16 cellular contexts compared by ENCODE assay signal in the genomic region with DNA sequence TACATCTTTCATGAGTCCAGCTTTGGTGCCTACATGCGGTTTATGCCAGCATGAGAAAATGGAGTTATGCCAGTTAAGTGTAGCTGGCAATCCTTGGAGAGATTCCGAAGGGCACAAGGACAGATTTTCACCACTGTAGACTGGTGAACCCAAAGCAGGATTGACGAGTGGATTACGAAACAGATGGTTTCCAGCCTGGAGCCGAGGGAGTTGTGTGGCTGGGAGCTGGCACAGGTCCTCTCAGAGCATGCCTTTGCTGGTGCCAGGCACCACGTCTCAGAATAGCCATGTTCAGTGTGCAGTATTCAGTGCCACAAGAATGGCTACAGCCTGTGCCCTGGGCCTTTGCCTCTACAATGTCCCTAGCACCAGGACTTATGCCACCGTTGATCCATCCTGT. TPM values are rescaled to one million over a fixed set of nuclear protein-coding genes. Genes with fewer than 3 reads are reported as not detected.
A peak's percentile ranks its signal among the peaks of the same experiment; 100 is the strongest.
DNase-seq lines count a peak whose midpoint lies in the region; ATAC-seq, FAIRE-seq and TF ChIP-seq lines count a peak whose summit lies in the region.
"Had no signal": no experiment of that assay in that cellular context is flagged by ENCODE, and none has a peak within 500 bp of the region (broad histone marks: within the 10 kb centered on the region; RNA-seq: fewer than 3 reads in every experiment).

No MANE protein-coding gene starts in this region.

- ATAC-seq in Right ventricle myocardium superior (ENCODE audit: poor library complexity) (peak; percentile 59), HG02678 (IDR thresholded peaks at IDR 0.05; ENCODE audit: unreplicated experiment) (no peak)

- H3K9me3 ChIP-seq in GM23248 (ENCODE audit: low read depth) (no peaks in the 10 kb centered on the region), prostate gland (no peaks in the 10 kb centered on the region)
- H3K9me3 ChIP-seq: spleen had no signal

- WGBS in GM23248 (ENCODE audit: low coverage in 1 of 2, low lambda C conversion rate in 2 of 2, missing lambda C conversion rate in 2 of 2), 2 experiments: 39 to 41% methylated on average over 7 of the region's 7 CpGs
- 52% methylated on average over 7 of the region's 7 CpGs for WGBS in prostate gland

- H3K79me2 ChIP-seq in GM23248 (ENCODE audit: insufficient read depth): no peaks in the 10 kb centered on the region

- H3K4me3 ChIP-seq in GM23248 (no peak overlapping the region), prostate gland (no peak overlapping the region)
- H3K4me3 ChIP-seq: spleen had no signal

- no peak overlapping the region for H3K27ac ChIP-seq in GM23248
- H3K27ac ChIP-seq in prostate gland: no peak overlapping the region
- H3K27ac ChIP-seq: spleen had no signal

- no peak overlapping the region for H2AFZ ChIP-seq in GM23248

- no peak for TF ChIP-seq CTCF in prostate gland (IDR thresholded peaks at IDR 0.05)

- in situ Hi-C loops in GM23248 (cut with MboI): no loop called here

- no peak overlapping the region for H3K9ac ChIP-seq in GM23248

- H3K4me1 ChIP-seq in GM23248 (ENCODE audit: insufficient read depth) (no peaks in the 10 kb centered on the region), prostate gland (replicated peaks) (no peaks in the 10 kb centered on the region)

- H4K20me1 ChIP-seq in GM23248 (ENCODE audit: insufficient read depth): no peaks in the 10 kb centered on the region

- no peak for FAIRE-seq in GM19239 (lab: Jason Lieb, UNC)
- FAIRE-seq: frontal cortex, islet of Langerhans had no signal

- DNase-seq in GM23248 (peak; percentile 48), RPMI7951 (ENCODE audit: low read depth) (peak; percentile 34), Right ventricle myocardium superior (no peak), prostate gland (ENCODE audit: low spot score) (peak; percentile 32), NCI-H345 treated with DMSO at 0.1 percent for 48 hours (lab: John Stamatoyannopoulos, UW; ENCODE audit: unreplicated experiment) (no peak), NCI-H2107 treated with DMSO at 0.1 percent for 48 hours (lab: John Stamatoyannopoulos, UW; ENCODE audit: unreplicated experiment) (no peak), GM19239 (ENCODE audit: insufficient read length, low spot score) (no peak)
- DNase-seq: activated naive CD8-positive, alpha-beta T cell treated with anti-CD3 and anti-CD28 coated beads, Interleukin-2, amount 10 ng/mL, durations not matched to agents 7 days and 5 days; CD4-positive, alpha-beta memory T cell; HFFc6; naive B cell; NCI-H524 treated with DMSO at 0.1 percent for 48 hours; spleen had no signal

- no peaks in the 10 kb centered on the region for H3F3A ChIP-seq in GM23248 (ENCODE audit: insufficient read depth)

- H3K36me3 ChIP-seq in GM23248 (ENCODE audit: low read depth): no peaks in the 10 kb centered on the region
- no peaks in the 10 kb centered on the region for H3K36me3 ChIP-seq in prostate gland

- no peak overlapping the region for H3K4me2 ChIP-seq in GM23248 (ENCODE audit: unreplicated experiment)

- TF ChIP-seq POLR2A in prostate gland (IDR thresholded peaks at IDR 0.05): no peak

- H3K27me3 ChIP-seq in GM23248 (replicated peaks; ENCODE audit: insufficient read depth): peaks cover 13% of the 10 kb centered on the region; the same call in 1 of the 2 replicates
- no peaks in the 10 kb centered on the region for H3K27me3 ChIP-seq in prostate gland (replicated peaks; ENCODE audit: insufficient read depth)

- intact Hi-C loops in Right ventricle myocardium superior (cut with DNase I) (no loop called here), prostate gland (cut with DNase I) (no loop called here)

- H3K9me2 ChIP-seq in GM23248 (ENCODE audit: insufficient read depth): no peaks in the 10 kb centered on the region

RNA-seq across cellular contexts. Expression of a gene that starts 13.2 kb away (rescaled TPM):
- total RNA-seq in GM23248 (2014; rRNA removed; shearing (Covaris generic)): not detected in 2 replicates
- polyA plus RNA-seq in GM23248 (2016; fragmentation: Nextera tagmentation; extraction: Ambion mirVana): 0.09 and 0.10 TPM in 2 replicates
- 0.20 and 0.24 TPM in 2 replicates for total RNA-seq in RPMI7951 (2014; rRNA removed; shearing (Covaris generic))
- total RNA-seq in Right ventricle myocardium superior (0.16 TPM), prostate gland (1 to 10 TPM; 1.8 to 2.2 TPM)

RNA-seq across cellular contexts. Expression of a gene that starts 15.9 kb away (rescaled TPM):
- total RNA-seq in GM23248 (2014; rRNA removed; shearing (Covaris generic)): 54.9 and 60.4 TPM in 2 replicates
- polyA plus RNA-seq in GM23248 (2016; fragmentation: Nextera tagmentation; extraction: Ambion mirVana): 64.2 and 66.0 TPM in 2 replicates
- 70.5 and 73.7 TPM in 2 replicates for total RNA-seq in RPMI7951 (2014; rRNA removed; shearing (Covaris generic))
- total RNA-seq in Right ventricle myocardium superior: 83.0 TPM
- total RNA-seq in prostate gland: 10 to 100 TPM; 54.1 to 87.0 TPM

RNA-seq across cellular contexts. Expression of a gene that starts 53.4 kb away (rescaled TPM):
- 0.22 and 1.4 TPM in 2 replicates for total RNA-seq in GM23248 (2014; rRNA removed; shearing (Covaris generic))
- 0.14 and 0.38 TPM in 2 replicates for polyA plus RNA-seq in GM23248 (2016; fragmentation: Nextera tagmentation; extraction: Ambion mirVana)
- total RNA-seq in RPMI7951 (2014; rRNA removed; shearing (Covaris generic)): 0.29 TPM in 1 of 2 replicates, not detected in the other
- 0.46 TPM for total RNA-seq in Right ventricle myocardium superior
- total RNA-seq in prostate gland: 1 to 10 TPM in 1 of 2 donors, under 1 TPM in 1; 0.23 to 10.0 TPM

Comparison
In these comparisons a context has a peak if more than half of its experiments do, and no peak if none do; other contexts are left out.
1. DNase-seq: peak in GM23248 (single experiment), RPMI7951 (single experiment) and prostate gland (single experiment); none in Right ventricle myocardium superior (single experiment), NCI-H345 treated with DMSO at 0.1 percent for 48 hours (single experiment), NCI-H2107 treated with DMSO at 0.1 percent for 48 hours (single experiment) and GM19239 (single experiment).